In the genomic region with DNA sequence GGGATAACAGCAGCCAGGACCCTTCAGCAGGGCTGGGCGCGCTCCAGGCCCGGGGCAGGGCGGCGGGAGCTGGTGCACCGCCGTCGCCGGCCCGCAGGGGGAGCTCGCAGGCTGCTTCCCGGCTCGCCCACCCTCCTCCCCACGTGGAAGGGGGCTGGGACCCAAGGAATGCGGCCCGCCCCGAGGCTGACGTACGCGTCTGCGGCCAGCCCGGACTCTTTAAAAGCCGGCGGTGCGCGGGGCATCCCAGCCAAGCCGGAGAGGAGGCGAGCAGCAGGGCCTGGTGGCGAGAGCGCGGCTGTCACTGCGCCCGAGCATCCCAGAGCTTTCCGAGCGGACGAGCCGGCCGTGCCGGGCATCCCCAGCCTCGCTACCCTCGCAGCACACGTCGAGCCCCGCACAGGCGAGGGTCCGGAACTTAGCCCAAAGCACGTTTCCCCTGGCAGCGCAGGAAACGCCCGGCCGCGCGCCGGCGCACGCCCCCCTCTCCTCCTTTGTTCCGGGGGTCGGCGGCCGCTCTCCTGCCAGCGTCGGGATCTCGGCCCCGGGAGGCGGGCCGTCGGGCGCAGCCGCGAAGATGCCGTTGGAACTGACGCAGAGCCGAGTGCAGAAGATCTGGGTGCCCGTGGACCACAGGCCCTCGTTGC, we compare ENCODE assay signal across 8 cellular contexts. TPM values are rescaled to one million over a fixed set of nuclear protein-coding genes. Genes with fewer than 3 reads are reported as not detected.
A peak's percentile ranks its signal among the peaks of the same experiment; 100 is the strongest.
DNase-seq lines count a peak whose midpoint lies in the region; ATAC-seq and TF ChIP-seq lines count a peak whose summit lies in the region.

A gene (plus strand): TSS at position 249 of the 647 bp plus-strand sequence. CDS start 329 bp downstream, at position 578.

- H3K36me3 ChIP-seq in transverse colon, result no peaks in the 10 kb centered on the region

- DNase-seq in GM04504 (ENCODE audit: low read depth) (peak; percentile 90), Kasumi-1 (lab: John Stamatoyannopoulos, UW) (peak; percentile 90 to 95), SW 1271 (lab: John Stamatoyannopoulos, UW) (peak; percentile 34 to 78), cardiac septum (ENCODE audit: low spot score) (peak; percentile 99), pons (ENCODE audit: low spot score) (peak; percentile 95), transverse colon (peak; percentile 95)
- peak; percentile 98 for DNase-seq in activated naive CD8-positive, alpha-beta T cell treated with anti-CD3 and anti-CD28 coated beads, Interleukin-2, amount 50 U/mL, for 24 hours

- H3K36me3 Mint-ChIP-seq in activated naive CD8-positive, alpha-beta T cell treated with anti-CD3 and anti-CD28 coated beads, Interleukin-2, amount 50 U/mL, for 24 hours (ENCODE audit: low read depth), result peaks cover 10% of the 10 kb centered on the region

- intact Hi-C loops in cardiac septum (cut with DNase I) (loop anchor here (2.0 to 5.0 kb wide), 4 partner anchors 40 to 198 kb away; a partner anchor contains a TSS), transverse colon (cut with DNase I; ENCODE audit: low total_unique reads) (loop anchor here (1.0 to 5.0 kb wide), 4 partner anchors 41 to 198 kb away; a partner anchor contains a TSS)

- no peaks in the 10 kb centered on the region for H3K9me3 ChIP-seq in transverse colon

- peaks cover 41% of the 10 kb centered on the region for H3K4me1 Mint-ChIP-seq in activated naive CD8-positive, alpha-beta T cell treated with anti-CD3 and anti-CD28 coated beads, Interleukin-2, amount 50 U/mL, for 24 hours

- H3K4me3 ChIP-seq in transverse colon, result peak within 1 kb of the TSS; percentile 52 to 96 (median 62)

- 1% methylated on average over 41 of the region's 75 CpGs; no CpG with 5 or more reads in 1 of the 2 donors for WGBS in transverse colon (ENCODE audit: low coverage in 1 of 2), 2 donors

- peak; percentile 96 for TF ChIP-seq POLR2A in transverse colon (IDR thresholded peaks at IDR 0.05)

- peak within 1 kb of the TSS; percentile 91 to 100 (median 93) for H3K27ac ChIP-seq in transverse colon

- H3K4me3 Mint-ChIP-seq in activated naive CD8-positive, alpha-beta T cell treated with anti-CD3 and anti-CD28 coated beads, Interleukin-2, amount 50 U/mL, for 24 hours, result peak within 1 kb of the TSS; percentile 99

- H3K27me3 ChIP-seq in transverse colon, result no peaks in the 10 kb centered on the region

- TF ChIP-seq CTCF in transverse colon (IDR thresholded peaks at IDR 0.05), result peak; percentile 96 to 99 (median 98)

- H3K27ac Mint-ChIP-seq in activated naive CD8-positive, alpha-beta T cell treated with anti-CD3 and anti-CD28 coated beads, Interleukin-2, amount 50 U/mL, for 24 hours, result peak within 1 kb of the TSS; percentile 97

- no peaks in the 10 kb centered on the region for H3K9me3 Mint-ChIP-seq in activated naive CD8-positive, alpha-beta T cell treated with anti-CD3 and anti-CD28 coated beads, Interleukin-2, amount 50 U/mL, for 24 hours

- peak; percentile 70 for ATAC-seq in GM21825 (IDR thresholded peaks at IDR 0.05; ENCODE audit: unreplicated experiment)
- peak; percentile 80 for ATAC-seq in activated naive CD8-positive, alpha-beta T cell treated with anti-CD3 and anti-CD28 coated beads, Interleukin-2, amount 50 U/mL, for 24 hours

- TF ChIP-seq EP300 in transverse colon (IDR thresholded peaks at IDR 0.05; ENCODE audit: low read depth), result no peak

- in situ Hi-C loops in transverse colon (cut with MboI; ENCODE audit: low pct_ligation_motif_present in 1 of 4, low pct_unique_long_range_greater_than_20kb in 1 of 4, low sequenced_read_pairs in 3 of 4), result loop anchor here in 2 of 4 donors (10.0 kb wide), 2 partner anchors 58 to 88 kb away; no protein-coding TSS in a partner anchor

- no peaks in the 10 kb centered on the region for H3K27me3 Mint-ChIP-seq in activated naive CD8-positive, alpha-beta T cell treated with anti-CD3 and anti-CD28 coated beads, Interleukin-2, amount 50 U/mL, for 24 hours

- H3K4me1 ChIP-seq in transverse colon, result peaks cover 15 to 35% (median 32%) of the 10 kb centered on the region in 4 donors

RNA-seq across cellular contexts. Expression of the gene that starts here (rescaled TPM):
- total RNA-seq in cardiac septum, result 13.8 TPM
- 10 to 100 TPM; 16.9 to 29.9 (median 20.2) TPM for total RNA-seq in transverse colon

Comparison
In these comparisons a context has a peak if more than half of its experiments do, and no peak if none do; other contexts are left out.
1. Peak in every context shown above with its lines: DNase-seq, ATAC-seq, H3K4me3 ChIP-seq and H3K27ac ChIP-seq.